Comparison of ENCODE assay signal across 1 cellular context in the genomic region with DNA sequence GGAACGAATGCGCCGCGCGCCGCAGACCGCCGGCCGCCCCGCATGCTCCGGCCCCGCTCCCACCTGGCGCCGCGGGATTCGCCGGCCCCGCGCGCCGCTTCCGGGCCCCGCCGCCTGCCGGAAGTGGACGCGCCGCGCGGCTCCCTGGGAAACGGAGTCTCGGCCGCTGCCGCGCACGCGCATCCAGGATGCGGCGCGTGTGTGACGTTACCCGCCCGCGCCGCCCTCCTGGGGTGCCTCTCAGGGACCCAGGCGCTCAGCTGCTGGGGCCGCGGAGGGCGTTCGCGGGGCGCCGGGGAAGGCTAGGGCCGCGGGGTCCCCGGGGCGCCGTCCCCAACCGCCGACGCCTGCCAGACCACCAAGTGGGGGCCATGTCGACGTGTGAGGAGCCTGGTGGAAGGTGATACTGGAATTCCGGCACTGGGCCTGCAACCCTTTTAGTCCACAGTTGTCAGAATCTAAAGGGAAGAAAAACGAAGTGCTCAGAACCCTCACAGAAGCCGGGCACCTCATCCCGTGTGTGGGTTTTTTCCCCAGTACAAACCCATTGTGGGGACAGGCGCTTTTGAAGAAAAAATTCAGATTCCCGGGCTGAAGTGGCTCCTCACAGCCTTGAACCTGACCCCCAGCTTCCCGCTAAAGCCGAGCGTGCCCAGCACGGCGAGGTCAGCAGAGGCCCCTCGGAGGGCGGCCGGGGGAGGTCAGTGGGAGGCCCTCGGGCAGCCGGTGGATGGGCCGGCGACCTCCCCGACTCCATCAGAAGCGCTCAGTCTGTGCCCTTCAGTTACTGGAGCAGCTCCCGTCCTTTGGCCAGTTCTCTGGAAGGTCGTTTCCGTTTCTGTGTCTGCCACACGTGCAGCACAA.
TF ChIP-seq lines count a peak whose summit lies in the region.

A gene with protein sequence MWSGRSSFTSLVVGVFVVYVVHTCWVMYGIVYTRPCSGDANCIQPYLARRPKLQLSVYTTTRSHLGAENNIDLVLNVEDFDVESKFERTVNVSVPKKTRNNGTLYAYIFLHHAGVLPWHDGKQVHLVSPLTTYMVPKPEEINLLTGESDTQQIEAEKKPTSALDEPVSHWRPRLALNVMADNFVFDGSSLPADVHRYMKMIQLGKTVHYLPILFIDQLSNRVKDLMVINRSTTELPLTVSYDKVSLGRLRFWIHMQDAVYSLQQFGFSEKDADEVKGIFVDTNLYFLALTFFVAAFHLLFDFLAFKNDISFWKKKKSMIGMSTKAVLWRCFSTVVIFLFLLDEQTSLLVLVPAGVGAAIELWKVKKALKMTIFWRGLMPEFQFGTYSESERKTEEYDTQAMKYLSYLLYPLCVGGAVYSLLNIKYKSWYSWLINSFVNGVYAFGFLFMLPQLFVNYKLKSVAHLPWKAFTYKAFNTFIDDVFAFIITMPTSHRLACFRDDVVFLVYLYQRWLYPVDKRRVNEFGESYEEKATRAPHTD (minus strand): TSS at position 125 of the 864 bp plus-strand sequence. CDS start 258 bp downstream, outside the sequence.

TF ChIP-seq in HepG2, 621 proteins besides CTCF, POLR2A, EP300 and RAD21 (continued from another document and continues in another):
- TF ChIP-seq, protein P1, sequence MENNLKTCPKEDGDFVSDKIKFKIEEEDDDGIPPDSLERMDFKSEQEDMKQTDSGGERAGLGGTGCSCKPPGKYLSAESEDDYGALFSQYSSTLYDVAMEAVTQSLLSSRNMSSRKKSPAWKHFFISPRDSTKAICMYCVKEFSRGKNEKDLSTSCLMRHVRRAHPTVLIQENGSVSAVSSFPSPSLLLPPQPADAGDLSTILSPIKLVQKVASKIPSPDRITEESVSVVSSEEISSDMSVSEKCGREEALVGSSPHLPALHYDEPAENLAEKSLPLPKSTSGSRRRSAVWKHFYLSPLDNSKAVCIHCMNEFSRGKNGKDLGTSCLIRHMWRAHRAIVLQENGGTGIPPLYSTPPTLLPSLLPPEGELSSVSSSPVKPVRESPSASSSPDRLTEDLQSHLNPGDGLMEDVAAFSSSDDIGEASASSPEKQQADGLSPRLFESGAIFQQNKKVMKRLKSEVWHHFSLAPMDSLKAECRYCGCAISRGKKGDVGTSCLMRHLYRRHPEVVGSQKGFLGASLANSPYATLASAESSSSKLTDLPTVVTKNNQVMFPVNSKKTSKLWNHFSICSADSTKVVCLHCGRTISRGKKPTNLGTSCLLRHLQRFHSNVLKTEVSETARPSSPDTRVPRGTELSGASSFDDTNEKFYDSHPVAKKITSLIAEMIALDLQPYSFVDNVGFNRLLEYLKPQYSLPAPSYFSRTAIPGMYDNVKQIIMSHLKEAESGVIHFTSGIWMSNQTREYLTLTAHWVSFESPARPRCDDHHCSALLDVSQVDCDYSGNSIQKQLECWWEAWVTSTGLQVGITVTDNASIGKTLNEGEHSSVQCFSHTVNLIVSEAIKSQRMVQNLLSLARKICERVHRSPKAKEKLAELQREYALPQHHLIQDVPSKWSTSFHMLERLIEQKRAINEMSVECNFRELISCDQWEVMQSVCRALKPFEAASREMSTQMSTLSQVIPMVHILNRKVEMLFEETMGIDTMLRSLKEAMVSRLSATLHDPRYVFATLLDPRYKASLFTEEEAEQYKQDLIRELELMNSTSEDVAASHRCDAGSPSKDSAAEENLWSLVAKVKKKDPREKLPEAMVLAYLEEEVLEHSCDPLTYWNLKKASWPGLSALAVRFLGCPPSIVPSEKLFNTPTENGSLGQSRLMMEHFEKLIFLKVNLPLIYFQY (CRISPR knock-in tag; IDR thresholded peaks at IDR 0.05; ENCODE audit: borderline replicate concordance): no peak
- no peak for TF ChIP-seq FOXP1 (IDR thresholded peaks at IDR 0.05)
- TF ChIP-seq FOXP1 (CRISPR knock-in tag; IDR thresholded peaks at IDR 0.05): no peak
- TF ChIP-seq, protein P2, sequence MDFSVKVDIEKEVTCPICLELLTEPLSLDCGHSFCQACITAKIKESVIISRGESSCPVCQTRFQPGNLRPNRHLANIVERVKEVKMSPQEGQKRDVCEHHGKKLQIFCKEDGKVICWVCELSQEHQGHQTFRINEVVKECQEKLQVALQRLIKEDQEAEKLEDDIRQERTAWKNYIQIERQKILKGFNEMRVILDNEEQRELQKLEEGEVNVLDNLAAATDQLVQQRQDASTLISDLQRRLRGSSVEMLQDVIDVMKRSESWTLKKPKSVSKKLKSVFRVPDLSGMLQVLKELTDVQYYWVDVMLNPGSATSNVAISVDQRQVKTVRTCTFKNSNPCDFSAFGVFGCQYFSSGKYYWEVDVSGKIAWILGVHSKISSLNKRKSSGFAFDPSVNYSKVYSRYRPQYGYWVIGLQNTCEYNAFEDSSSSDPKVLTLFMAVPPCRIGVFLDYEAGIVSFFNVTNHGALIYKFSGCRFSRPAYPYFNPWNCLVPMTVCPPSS (IDR thresholded peaks at IDR 0.05): no peak
- TF ChIP-seq ZNF674 (CRISPR knock-in tag; IDR thresholded peaks at IDR 0.05; ENCODE audit: low read depth): no peak
- TF ChIP-seq RCOR2 (CRISPR knock-in tag; IDR thresholded peaks at IDR 0.05): no peak
- no peak for TF ChIP-seq ZSCAN20 (CRISPR knock-in tag; IDR thresholded peaks at IDR 0.05; ENCODE audit: borderline replicate concordance)
- peak; percentile 37; the same call in 1 of the 2 replicates for TF ChIP-seq RFXAP (CRISPR knock-in tag; IDR thresholded peaks at IDR 0.05; ENCODE audit: borderline replicate concordance)
- peak; percentile 18; the same call in 1 of the 2 replicates for TF ChIP-seq CBFB (CRISPR knock-in tag; IDR thresholded peaks at IDR 0.05)
- no peak for TF ChIP-seq ZNF75D (CRISPR knock-in tag; IDR thresholded peaks at IDR 0.05; ENCODE audit: borderline replicate concordance)
- peak; percentile 31 for TF ChIP-seq PTBP1 (IDR thresholded peaks at IDR 0.05; ENCODE audit: low read depth, low read length, poor library complexity, severe bottlenecking)
- no peak for TF ChIP-seq NFE2L2 (IDR thresholded peaks at IDR 0.05; ENCODE audit: low read length)
- no peak for TF ChIP-seq MBNL3 (CRISPR knock-in tag; conservative IDR thresholded peaks at IDR 0.05)
- no peak for TF ChIP-seq ZNF335 (CRISPR knock-in tag; IDR thresholded peaks at IDR 0.05)
- TF ChIP-seq MBD4 (IDR thresholded peaks at IDR 0.05; ENCODE audit: borderline replicate concordance, low read length): no peak
- TF ChIP-seq, protein P3, sequence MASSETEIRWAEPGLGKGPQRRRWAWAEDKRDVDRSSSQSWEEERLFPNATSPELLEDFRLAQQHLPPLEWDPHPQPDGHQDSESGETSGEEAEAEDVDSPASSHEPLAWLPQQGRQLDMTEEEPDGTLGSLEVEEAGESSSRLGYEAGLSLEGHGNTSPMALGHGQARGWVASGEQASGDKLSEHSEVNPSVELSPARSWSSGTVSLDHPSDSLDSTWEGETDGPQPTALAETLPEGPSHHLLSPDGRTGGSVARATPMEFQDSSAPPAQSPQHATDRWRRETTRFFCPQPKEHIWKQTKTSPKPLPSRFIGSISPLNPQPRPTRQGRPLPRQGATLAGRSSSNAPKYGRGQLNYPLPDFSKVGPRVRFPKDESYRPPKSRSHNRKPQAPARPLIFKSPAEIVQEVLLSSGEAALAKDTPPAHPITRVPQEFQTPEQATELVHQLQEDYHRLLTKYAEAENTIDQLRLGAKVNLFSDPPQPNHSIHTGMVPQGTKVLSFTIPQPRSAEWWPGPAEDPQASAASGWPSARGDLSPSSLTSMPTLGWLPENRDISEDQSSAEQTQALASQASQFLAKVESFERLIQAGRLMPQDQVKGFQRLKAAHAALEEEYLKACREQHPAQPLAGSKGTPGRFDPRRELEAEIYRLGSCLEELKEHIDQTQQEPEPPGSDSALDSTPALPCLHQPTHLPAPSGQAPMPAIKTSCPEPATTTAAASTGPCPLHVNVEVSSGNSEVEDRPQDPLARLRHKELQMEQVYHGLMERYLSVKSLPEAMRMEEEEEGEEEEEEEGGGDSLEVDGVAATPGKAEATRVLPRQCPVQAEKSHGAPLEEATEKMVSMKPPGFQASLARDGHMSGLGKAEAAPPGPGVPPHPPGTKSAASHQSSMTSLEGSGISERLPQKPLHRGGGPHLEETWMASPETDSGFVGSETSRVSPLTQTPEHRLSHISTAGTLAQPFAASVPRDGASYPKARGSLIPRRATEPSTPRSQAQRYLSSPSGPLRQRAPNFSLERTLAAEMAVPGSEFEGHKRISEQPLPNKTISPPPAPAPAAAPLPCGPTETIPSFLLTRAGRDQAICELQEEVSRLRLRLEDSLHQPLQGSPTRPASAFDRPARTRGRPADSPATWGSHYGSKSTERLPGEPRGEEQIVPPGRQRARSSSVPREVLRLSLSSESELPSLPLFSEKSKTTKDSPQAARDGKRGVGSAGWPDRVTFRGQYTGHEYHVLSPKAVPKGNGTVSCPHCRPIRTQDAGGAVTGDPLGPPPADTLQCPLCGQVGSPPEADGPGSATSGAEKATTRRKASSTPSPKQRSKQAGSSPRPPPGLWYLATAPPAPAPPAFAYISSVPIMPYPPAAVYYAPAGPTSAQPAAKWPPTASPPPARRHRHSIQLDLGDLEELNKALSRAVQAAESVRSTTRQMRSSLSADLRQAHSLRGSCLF (CRISPR knock-in tag; IDR thresholded peaks at IDR 0.05; ENCODE audit: borderline replicate concordance): no peak
- peak; percentile 13; the same call in 1 of the 2 replicates for TF ChIP-seq ZNF768 (CRISPR knock-in tag; IDR thresholded peaks at IDR 0.05)
- TF ChIP-seq RARG (CRISPR knock-in tag; IDR thresholded peaks at IDR 0.05; ENCODE audit: low read depth): no peak
- TF ChIP-seq NFKB2 (CRISPR knock-in tag; IDR thresholded peaks at IDR 0.05; ENCODE audit: borderline replicate concordance): no peak
- peak; percentile 30; the same call in 1 of the 2 replicates for TF ChIP-seq ZBTB38 (CRISPR knock-in tag; IDR thresholded peaks at IDR 0.05)
- TF ChIP-seq ZNF724P (CRISPR knock-in tag; IDR thresholded peaks at IDR 0.05; ENCODE audit: borderline replicate concordance): no peak
- no peak for TF ChIP-seq HDAC2 (CRISPR knock-in tag; IDR thresholded peaks at IDR 0.05)
- TF ChIP-seq, protein P4, sequence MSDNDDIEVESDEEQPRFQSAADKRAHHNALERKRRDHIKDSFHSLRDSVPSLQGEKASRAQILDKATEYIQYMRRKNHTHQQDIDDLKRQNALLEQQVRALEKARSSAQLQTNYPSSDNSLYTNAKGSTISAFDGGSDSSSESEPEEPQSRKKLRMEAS (IDR thresholded peaks at IDR 0.05): peak; percentile 65
- peak; percentile 71 for TF ChIP-seq ASH2L (IDR thresholded peaks at IDR 0.05; ENCODE audit: insufficient read length, low read depth, low read length)
- no peak for TF ChIP-seq KDM2A (CRISPR knock-in tag; IDR thresholded peaks at IDR 0.05; ENCODE audit: borderline replicate concordance, low read depth)
- TF ChIP-seq ZNF251 (CRISPR knock-in tag; IDR thresholded peaks at IDR 0.05): no peak
- no peak for TF ChIP-seq ZNF878 (CRISPR knock-in tag; IDR thresholded peaks at IDR 0.05)
- TF ChIP-seq, protein P5, sequence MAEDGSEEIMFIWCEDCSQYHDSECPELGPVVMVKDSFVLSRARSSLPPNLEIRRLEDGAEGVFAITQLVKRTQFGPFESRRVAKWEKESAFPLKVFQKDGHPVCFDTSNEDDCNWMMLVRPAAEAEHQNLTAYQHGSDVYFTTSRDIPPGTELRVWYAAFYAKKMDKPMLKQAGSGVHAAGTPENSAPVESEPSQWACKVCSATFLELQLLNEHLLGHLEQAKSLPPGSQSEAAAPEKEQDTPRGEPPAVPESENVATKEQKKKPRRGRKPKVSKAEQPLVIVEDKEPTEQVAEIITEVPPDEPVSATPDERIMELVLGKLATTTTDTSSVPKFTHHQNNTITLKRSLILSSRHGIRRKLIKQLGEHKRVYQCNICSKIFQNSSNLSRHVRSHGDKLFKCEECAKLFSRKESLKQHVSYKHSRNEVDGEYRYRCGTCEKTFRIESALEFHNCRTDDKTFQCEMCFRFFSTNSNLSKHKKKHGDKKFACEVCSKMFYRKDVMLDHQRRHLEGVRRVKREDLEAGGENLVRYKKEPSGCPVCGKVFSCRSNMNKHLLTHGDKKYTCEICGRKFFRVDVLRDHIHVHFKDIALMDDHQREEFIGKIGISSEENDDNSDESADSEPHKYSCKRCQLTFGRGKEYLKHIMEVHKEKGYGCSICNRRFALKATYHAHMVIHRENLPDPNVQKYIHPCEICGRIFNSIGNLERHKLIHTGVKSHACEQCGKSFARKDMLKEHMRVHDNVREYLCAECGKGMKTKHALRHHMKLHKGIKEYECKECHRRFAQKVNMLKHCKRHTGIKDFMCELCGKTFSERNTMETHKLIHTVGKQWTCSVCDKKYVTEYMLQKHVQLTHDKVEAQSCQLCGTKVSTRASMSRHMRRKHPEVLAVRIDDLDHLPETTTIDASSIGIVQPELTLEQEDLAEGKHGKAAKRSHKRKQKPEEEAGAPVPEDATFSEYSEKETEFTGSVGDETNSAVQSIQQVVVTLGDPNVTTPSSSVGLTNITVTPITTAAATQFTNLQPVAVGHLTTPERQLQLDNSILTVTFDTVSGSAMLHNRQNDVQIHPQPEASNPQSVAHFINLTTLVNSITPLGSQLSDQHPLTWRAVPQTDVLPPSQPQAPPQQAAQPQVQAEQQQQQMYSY (CRISPR knock-in tag; IDR thresholded peaks at IDR 0.05): no peak
- no peak for TF ChIP-seq ZNF282 (IDR thresholded peaks at IDR 0.05; ENCODE audit: partially characterized antibody)
- TF ChIP-seq ZNF180 (CRISPR knock-in tag; IDR thresholded peaks at IDR 0.05; ENCODE audit: borderline replicate concordance, low read depth): no peak
- peak; percentile 88 for TF ChIP-seq CREM (IDR thresholded peaks at IDR 0.05)
- peak; percentile 88 for TF ChIP-seq CREM (CRISPR knock-in tag; IDR thresholded peaks at IDR 0.05)
- TF ChIP-seq ZNF274 (CRISPR knock-in tag; IDR thresholded peaks at IDR 0.05): peak; percentile 60; the same call in 1 of the 2 replicates
- no peak for TF ChIP-seq ZKSCAN1 (IDR thresholded peaks at IDR 0.05; ENCODE audit: low read length)
- TF ChIP-seq, protein P6, sequence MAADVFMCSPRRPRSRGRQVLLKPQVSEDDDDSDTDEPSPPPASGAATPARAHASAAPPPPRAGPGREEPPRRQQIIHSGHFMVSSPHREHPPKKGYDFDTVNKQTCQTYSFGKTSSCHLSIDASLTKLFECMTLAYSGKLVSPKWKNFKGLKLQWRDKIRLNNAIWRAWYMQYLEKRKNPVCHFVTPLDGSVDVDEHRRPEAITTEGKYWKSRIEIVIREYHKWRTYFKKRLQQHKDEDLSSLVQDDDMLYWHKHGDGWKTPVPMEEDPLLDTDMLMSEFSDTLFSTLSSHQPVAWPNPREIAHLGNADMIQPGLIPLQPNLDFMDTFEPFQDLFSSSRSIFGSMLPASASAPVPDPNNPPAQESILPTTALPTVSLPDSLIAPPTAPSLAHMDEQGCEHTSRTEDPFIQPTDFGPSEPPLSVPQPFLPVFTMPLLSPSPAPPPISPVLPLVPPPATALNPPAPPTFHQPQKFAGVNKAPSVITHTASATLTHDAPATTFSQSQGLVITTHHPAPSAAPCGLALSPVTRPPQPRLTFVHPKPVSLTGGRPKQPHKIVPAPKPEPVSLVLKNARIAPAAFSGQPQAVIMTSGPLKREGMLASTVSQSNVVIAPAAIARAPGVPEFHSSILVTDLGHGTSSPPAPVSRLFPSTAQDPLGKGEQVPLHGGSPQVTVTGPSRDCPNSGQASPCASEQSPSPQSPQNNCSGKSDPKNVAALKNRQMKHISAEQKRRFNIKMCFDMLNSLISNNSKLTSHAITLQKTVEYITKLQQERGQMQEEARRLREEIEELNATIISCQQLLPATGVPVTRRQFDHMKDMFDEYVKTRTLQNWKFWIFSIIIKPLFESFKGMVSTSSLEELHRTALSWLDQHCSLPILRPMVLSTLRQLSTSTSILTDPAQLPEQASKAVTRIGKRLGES (CRISPR knock-in tag; IDR thresholded peaks at IDR 0.05; ENCODE audit: borderline replicate concordance): no peak
- TF ChIP-seq ZNF652 (CRISPR knock-in tag; IDR thresholded peaks at IDR 0.05; ENCODE audit: borderline replicate concordance, low read depth): no peak
- no peak for TF ChIP-seq ZSCAN12 (CRISPR knock-in tag; IDR thresholded peaks at IDR 0.05)
